In the genomic region with DNA sequence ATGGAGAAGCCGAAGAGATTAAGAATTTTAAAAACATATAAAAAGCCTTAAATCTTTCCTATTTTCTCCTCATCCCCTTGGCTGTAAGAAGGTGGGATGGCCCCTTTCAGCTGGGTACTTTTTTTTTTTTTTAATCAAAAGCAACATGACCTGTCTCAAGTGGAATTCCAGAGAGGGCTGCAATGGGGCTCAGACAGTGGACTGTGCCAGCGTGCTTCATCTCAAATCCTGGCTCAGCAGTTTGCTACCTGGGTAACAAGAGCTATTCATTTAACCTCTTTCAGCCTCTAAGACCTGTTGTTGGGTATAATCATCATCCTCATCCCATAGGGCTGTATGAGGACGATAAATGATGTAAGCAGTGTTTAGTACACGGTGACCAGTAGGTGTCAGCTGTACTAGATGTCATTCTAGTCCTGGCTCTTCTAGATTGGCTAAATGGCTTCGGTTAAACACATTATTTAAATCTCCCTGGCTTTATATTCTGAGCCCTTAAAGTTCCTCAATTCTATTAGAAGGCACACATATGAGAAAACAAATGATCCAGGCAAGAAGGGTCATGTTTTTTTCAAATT, we compare ENCODE assay signal across 10 cellular contexts. TPM values are rescaled to one million over a fixed set of nuclear protein-coding genes. Genes with fewer than 3 reads are reported as not detected.
DNase-seq lines count a peak whose midpoint lies in the region; ATAC-seq and TF ChIP-seq lines count a peak whose summit lies in the region.
"Had no signal": no experiment of that assay in that cellular context is flagged by ENCODE, and none has a peak within 500 bp of the region (broad histone marks: within the 10 kb centered on the region; RNA-seq: fewer than 3 reads in every experiment).

No MANE protein-coding gene starts in this region.

- H3K4me3 ChIP-seq in astrocyte of the spinal cord (ENCODE audit: low read depth, low read length), result no peak overlapping the region

- H3K4me3 Mint-ChIP-seq in osteocyte (ENCODE audit: unreplicated experiment), result no peak overlapping the region
- H3K4me3 Mint-ChIP-seq: dendritic cell treated with granulocyte-macrophage colony-stimulating factor and Interleukin-4, amounts not matched to agents 40 ng/mL and 50 ng/mL, for 4 days had no signal

- peaks cover 4% of the 10 kb centered on the region for H3K9me3 Mint-ChIP-seq in osteocyte (ENCODE audit: unreplicated experiment)

- in situ Hi-C loops in astrocyte of the spinal cord (cut with HindIII; ENCODE audit: low sequenced_read_pairs), result no loop called here

- no peak overlapping the region for H3K27ac Mint-ChIP-seq in osteocyte (ENCODE audit: unreplicated experiment)
- H3K27ac Mint-ChIP-seq: dendritic cell treated with granulocyte-macrophage colony-stimulating factor and Interleukin-4, amounts not matched to agents 40 ng/mL and 50 ng/mL, for 4 days had no signal

- ATAC-seq in GM21528 (IDR thresholded peaks at IDR 0.05; ENCODE audit: low FRiP score, unreplicated experiment), result no peak

- H3K4me1 Mint-ChIP-seq in osteocyte (ENCODE audit: unreplicated experiment), result peaks cover 8% of the 10 kb centered on the region

- H3K27me3 Mint-ChIP-seq in osteocyte (ENCODE audit: unreplicated experiment), result no peaks in the 10 kb centered on the region

- H3K36me3 Mint-ChIP-seq in osteocyte (ENCODE audit: unreplicated experiment), result no peaks in the 10 kb centered on the region

- peak; percentile 5 for TF ChIP-seq CTCF in astrocyte of the spinal cord (IDR thresholded peaks at IDR 0.05; ENCODE audit: low read depth, low read length)
- peak; percentile 19 for TF ChIP-seq CTCF in osteocyte (IDR thresholded peaks at IDR 0.05)

- DNase-seq in SIG-M5 treated with dmso at 0.1 percent for 504 hours (lab: John Stamatoyannopoulos, UW; ENCODE audit: unreplicated experiment), result peak; percentile 24
- DNase-seq in SIG-M5 (lab: John Stamatoyannopoulos, UW), result no peak
- DNase-seq in HuH-7 (ENCODE audit: low spot score), result peak; percentile 48
- DNase-seq in astrocyte of the spinal cord (ENCODE audit: low read depth, low spot score), result no peak
- no peak for DNase-seq in osteocyte (ENCODE audit: extremely low spot score, unreplicated experiment)
- no peak for DNase-seq in SHP77 (lab: John Stamatoyannopoulos, UW)
- DNase-seq in DMS114 treated with DMSO at 0.1 percent for 48 hours (lab: John Stamatoyannopoulos, UW; ENCODE audit: unreplicated experiment), result no peak
- DNase-seq: NCI-H1436 had no signal

RNA-seq across cellular contexts. Expression of a gene that starts 6.9 kb away (rescaled TPM):
- total RNA-seq in osteocyte, result 0.29 and 0.40 TPM in 2 replicates

Comparison
In these comparisons a context has a peak if more than half of its experiments do, and no peak if none do; other contexts are left out.
1. DNase-seq: peak in SIG-M5 treated with dmso at 0.1 percent for 504 hours (single experiment) and HuH-7 (single experiment); none in SIG-M5 (single experiment), astrocyte of the spinal cord (single experiment), osteocyte (single experiment), SHP77 (0 of 2) and DMS114 treated with DMSO at 0.1 percent for 48 hours (single experiment).